30 cellular contexts compared by ENCODE assay signal in genomic region chr19:3150739-3151329, GRCh38. TPM values are rescaled to one million over a fixed set of nuclear protein-coding genes. Genes with fewer than 3 reads are reported as not detected.
A peak's percentile ranks its signal among the peaks of the same experiment; 100 is the strongest.
DNase-seq lines count a peak whose midpoint lies in the region; ATAC-seq, FAIRE-seq and TF ChIP-seq lines count a peak whose summit lies in the region.
"Had no signal": no experiment of that assay in that cellular context is flagged by ENCODE, and none has a peak within 500 bp of the region (broad histone marks: within the 10 kb centered on the region; RNA-seq: fewer than 3 reads in every experiment).

No MANE protein-coding gene starts in this region.

- H3K27me3 ChIP-seq in GM06990 (replicated peaks; ENCODE audit: control insufficient read depth, insufficient read depth, low read length) (no peaks in the 10 kb centered on the region), Loucy (ENCODE audit: insufficient read depth, low read length, poor library complexity, severe bottlenecking) (no peaks in the 10 kb centered on the region), K562 (ENCODE audit: control insufficient read depth in 2 of 2, insufficient read depth in 2 of 2, low read length in 2 of 2) (no peaks in the 10 kb centered on the region; a peak in 1 of 5 replicates), osteoblast (ENCODE audit: insufficient read depth, low read length) (peaks cover 2% of the 10 kb centered on the region)

- H3K27ac ChIP-seq in K562 (ENCODE audit: extremely low read depth, low read depth, low read length) (no peak overlapping the region), osteoblast (ENCODE audit: low read depth, low read length) (no peak overlapping the region)
- H3K27ac ChIP-seq: HL-60, KMS-11 had no signal

- no peak for FAIRE-seq in K562 (lab: Jason Lieb, UNC)
- FAIRE-seq: G401.6, HepG2, RCC 7860 had no signal

- peak overlapping the region; percentile 45 for H3K4me2 ChIP-seq in Loucy (ENCODE audit: low read depth, low read length, poor library complexity, severe bottlenecking)
- H3K4me2 ChIP-seq in K562 (ENCODE audit: insufficient read depth, low read length), result no peak overlapping the region
- H3K4me2 ChIP-seq in osteoblast (ENCODE audit: insufficient read depth, low read length), result no peak overlapping the region
- H3K4me2 ChIP-seq: KMS-11 had no signal

- H2AFZ ChIP-seq in Loucy (ENCODE audit: low read length) (no peak overlapping the region), K562 (ENCODE audit: low read depth, low read length) (peak overlapping the region; percentile 11), osteoblast (ENCODE audit: low read length) (no peak overlapping the region)

- intact Hi-C loops in K562 (cut with micrococcal nuclease), result no loop called here

- H3F3A ChIP-seq in Loucy (ENCODE audit: low read depth), result no peaks in the 10 kb centered on the region

- CTCF ChIA-PET in K562 (lab: Yijun Ruan, JAX; ENCODE audit: low intra/inter-chr PET ratio), result no interaction called here

- DNase-seq in GM06990 (ENCODE audit: extremely low read depth, insufficient read length) (no peak), K562 (ENCODE audit: extremely low read depth in 1 of 4, low spot score in 3 of 4) (no peak), osteoblast (ENCODE audit: insufficient read length, low spot score, missing footprints) (peak; percentile 75), NCI-H226 (no peak)
- DNase-seq: Caco-2; CD4-positive, alpha-beta memory T cell; DMS 273 treated with DMSO at 0.1 percent for 48 hours; HCEC 1CT; MV-4-11; NCI-H1105 treated with DMSO at 0.1 percent for 48 hours; NCI-H1694; NCI-H2081; NCI-H2171 treated with DMSO at 0.1 percent for 48 hours; NCI-H446; NCI-H526; OCI-M1 had no signal

- no peak for TF ChIP-seq POLR2A in K562 (conservative IDR thresholded peaks at IDR 0.05)

- TF ChIP-seq RAD21 in K562 (CRISPR knock-in tag; conservative IDR thresholded peaks at IDR 0.05 in 1 of 2, IDR thresholded peaks at IDR 0.05 in 1 of 2), result no peak

- H3K9me3 ChIP-seq in Loucy (ENCODE audit: insufficient read depth, low read depth, low read length) (no peaks in the 10 kb centered on the region), K562 (replicated peaks; ENCODE audit: control insufficient read depth, insufficient read depth, low read depth, low read length) (no peaks in the 10 kb centered on the region), osteoblast (ENCODE audit: low read depth, low read length) (no peaks in the 10 kb centered on the region)
- H3K9me3 ChIP-seq: Caco-2 had no signal

- H3K9me1 ChIP-seq in K562 (ENCODE audit: control insufficient read depth, insufficient read depth, low read length), result no peaks in the 10 kb centered on the region

- H3K4me1 ChIP-seq in Loucy (ENCODE audit: insufficient read depth, low read length, poor library complexity, severe bottlenecking), result peaks cover 53% of the 10 kb centered on the region
- H3K4me1 ChIP-seq in K562 (replicated peaks in 1 of 2; ENCODE audit: control insufficient read depth in 2 of 2, insufficient read depth in 2 of 2, low read length in 2 of 2), result peaks cover 6 to 37% of the 10 kb centered on the region in 2 experiments
- peaks cover 10% of the 10 kb centered on the region for H3K4me1 ChIP-seq in osteoblast (ENCODE audit: insufficient read depth, low read length)
- H3K4me1 ChIP-seq: Caco-2 had no signal

- no TSS peak for BruUV-seq in K562 (replicated peaks; lab: Mats Ljungman, UMichigan)

- peaks cover 96% of the 10 kb centered on the region for H3K79me2 ChIP-seq in Loucy (ENCODE audit: insufficient read depth, low read length)
- H3K79me2 ChIP-seq in K562 (ENCODE audit: control insufficient read depth, insufficient read depth, low read length), result peaks cover 4% of the 10 kb centered on the region; the same call in 1 of the 3 replicates
- no peaks in the 10 kb centered on the region for H3K79me2 ChIP-seq in osteoblast (ENCODE audit: insufficient read depth, low read length)

- H3K9ac ChIP-seq in Loucy (ENCODE audit: low read depth, low read length, poor library complexity, severe bottlenecking) (peak overlapping the region; percentile 13), K562 (ENCODE audit: insufficient read depth in 1 of 2, low read depth in 2 of 2, low read length in 2 of 2) (peak overlapping the region in 1 of 2 experiments; percentile 73; a peak in 1 of 4 replicates)
- H3K9ac ChIP-seq: KMS-11 had no signal

- POLR2A ChIA-PET in K562 (lab: Yijun Ruan, JAX), result interaction anchor here (0.7 kb wide), 1 partner anchor 675 kb away, joined by 4 read pairs; no protein-coding TSS in a partner anchor

- no peaks in the 10 kb centered on the region for H3K9me2 ChIP-seq in Loucy (replicated peaks; ENCODE audit: low read depth, low read length)

- no peak for TF ChIP-seq EP300 in K562 (IDR thresholded peaks at IDR 0.05; ENCODE audit: low read length)

- H3K36me3 ChIP-seq in GM06990 (ENCODE audit: control insufficient read depth, insufficient read depth, low read length), result no peaks in the 10 kb centered on the region; the same call in none of the 2 replicates
- H3K36me3 ChIP-seq in Loucy (ENCODE audit: insufficient read depth, low read length), result peaks cover 86% of the 10 kb centered on the region
- H3K36me3 ChIP-seq in K562 (ENCODE audit: control insufficient read depth, insufficient read depth, low read length), result no peaks in the 10 kb centered on the region
- H3K36me3 ChIP-seq in osteoblast (ENCODE audit: insufficient read depth, low read length), result no peaks in the 10 kb centered on the region

- 65% methylated on average over 5 of the region's 5 CpGs for WGBS in K562 (ENCODE audit: insufficient coverage, low coverage, missing lambda C conversion rate)

- TF ChIP-seq CTCF in GM06990 (IDR thresholded peaks at IDR 0.05; ENCODE audit: insufficient read depth, low read length, poor library complexity, severe bottlenecking), result no peak
- TF ChIP-seq CTCF in Loucy (conservative IDR thresholded peaks at IDR 0.05; ENCODE audit: low read length), result no peak
- no peak for TF ChIP-seq CTCF in K562 (IDR thresholded peaks at IDR 0.05 in 2 of 3, conservative IDR thresholded peaks at IDR 0.05 in 1 of 3; ENCODE audit: insufficient read depth in 2 of 3, low read depth in 1 of 3, low read length in 3 of 3)
- no peak for TF ChIP-seq CTCF in osteoblast (IDR thresholded peaks at IDR 0.05; ENCODE audit: extremely low read depth, low read depth, low read length)

- in situ Hi-C loops in K562 (cut with MboI), result no loop called here

- peak overlapping the region; percentile 42 for H3K4me3 ChIP-seq in GM06990 (replicated peaks; ENCODE audit: low read depth, low read length)
- no peak overlapping the region for H3K4me3 ChIP-seq in Loucy (ENCODE audit: low read length, poor library complexity, severe bottlenecking)
- H3K4me3 ChIP-seq in K562, result no peak overlapping the region
- H3K4me3 ChIP-seq in osteoblast (ENCODE audit: insufficient read depth, low read length), result no peak overlapping the region

- ATAC-seq in K562 (no peak), HG03378 (IDR thresholded peaks at IDR 0.05; ENCODE audit: unreplicated experiment) (no peak), HG03159 (IDR thresholded peaks at IDR 0.05; ENCODE audit: unreplicated experiment) (no peak)
- ATAC-seq: HepG2, Right ventricle myocardium inferior had no signal

- H4K20me1 ChIP-seq in Loucy (ENCODE audit: insufficient read depth, low read length, poor library complexity, severe bottlenecking), result peaks cover 78% of the 10 kb centered on the region
- H4K20me1 ChIP-seq in K562 (replicated peaks; ENCODE audit: control insufficient read depth, insufficient read depth, low read length), result no peaks in the 10 kb centered on the region
- H4K20me1 ChIP-seq in osteoblast (ENCODE audit: insufficient read depth, low read length), result no peaks in the 10 kb centered on the region

RNA-seq across cellular contexts. Expression of gene GNA15, which starts 15.0 kb away (rescaled TPM):
- 0.35 TPM in 1 of 2 replicates, not detected in the other for total RNA-seq in K562 (2011; cell fraction: chromatin; rRNA removed; ENCODE audit: low replicate concordance)
- total RNA-seq in K562 (2011; cell fraction: nucleolus; rRNA removed), result 0.13 and 0.17 TPM in 2 replicates
- total RNA-seq in K562 (2011; cell fraction: nucleoplasm; rRNA removed), result not detected in 2 replicates
- total RNA-seq in K562 (2014; rRNA removed) (0.09 TPM in 1 of 2 replicates, not detected in the other), K562 (2014; rRNA removed; fragmentation: Illumina TruSeq; extraction: Trizol) (0.07 and 0.13 TPM in 2 replicates), K562 (2015; rRNA removed; fragmentation: Illumina TruSeq; extraction: Trizol) (0.19 and 0.22 TPM in 2 replicates), K562 (2021) (0.13 and 0.24 TPM in 2 replicates), osteoblast (0.36 TPM in 1 of 2 replicates, not detected in the other)
- polyA plus RNA-seq in K562 (2011; rRNA removed) (0.19 and 0.22 TPM in 2 replicates), K562 (2014; fragmentation: Illumina TruSeq; extraction: Trizol) (0.10 and 0.22 TPM in 2 replicates), K562 (2014; fragmentation: Nextera tagmentation; extraction: Ambion mirVana) (under 1 TPM in 1 of 2 experiments, not detected in 1; 0.03 TPM), K562 (2014; rRNA removed) (0.11 and 0.35 TPM in 2 replicates)
- 0.18 and 0.25 TPM in 2 replicates for polyA plus RNA-seq in K562 (2011; cell fraction: cytosol; rRNA removed)
- polyA plus RNA-seq in K562 (2011; cell fraction: nucleus; rRNA removed), result 0.29 and 0.40 TPM in 2 replicates
- 0.65 and 0.76 TPM in 2 replicates for polyA plus RNA-seq in K562 (2012)
- polyA minus RNA-seq in K562 (2011; rRNA and poly(A)+ RNA removed), result 0.27 TPM in 1 of 2 replicates, not detected in the other
- polyA minus RNA-seq in K562 (2011; cell fraction: cytosol; rRNA and poly(A)+ RNA removed), result not detected in 2 replicates
- 0.13 TPM in 1 of 2 replicates, not detected in the other for polyA minus RNA-seq in K562 (2011; cell fraction: nucleus; rRNA and poly(A)+ RNA removed)
- total RNA-seq: Caco-2, HepG2, M059J, SK-MEL-5 had no signal
- polyA plus RNA-seq: HepG2 had no signal

RNA-seq across cellular contexts. Expression of gene S1PR4, which starts 27.7 kb away (rescaled TPM):
- total RNA-seq in K562 (2011; cell fraction: chromatin; rRNA removed; ENCODE audit: low replicate concordance), result not detected in 2 replicates
- not detected in 2 replicates for total RNA-seq in K562 (2011; cell fraction: nucleolus; rRNA removed)
- total RNA-seq in K562 (2011; cell fraction: nucleoplasm; rRNA removed), result not detected in 2 replicates
- total RNA-seq in K562 (2014; rRNA removed) (not detected in 2 replicates), K562 (2014; rRNA removed; fragmentation: Illumina TruSeq; extraction: Trizol) (not detected in 2 replicates), K562 (2015; rRNA removed; fragmentation: Illumina TruSeq; extraction: Trizol) (not detected in 2 replicates), K562 (2021) (0.18 and 0.27 TPM in 2 replicates), osteoblast (not detected in 2 replicates)
- polyA plus RNA-seq in K562 (2011; rRNA removed) (not detected in 2 replicates), K562 (2014; fragmentation: Illumina TruSeq; extraction: Trizol) (not detected in 2 replicates), K562 (2014; fragmentation: Nextera tagmentation; extraction: Ambion mirVana) (not detected), K562 (2014; rRNA removed) (0.07 TPM in 1 of 2 replicates, not detected in the other)
- 0.04 TPM in 1 of 2 replicates, not detected in the other for polyA plus RNA-seq in K562 (2011; cell fraction: cytosol; rRNA removed)
- 0.08 and 0.53 TPM in 2 replicates for polyA plus RNA-seq in K562 (2011; cell fraction: nucleus; rRNA removed)
- not detected in 2 replicates for polyA plus RNA-seq in K562 (2012)
- not detected in 2 replicates for polyA minus RNA-seq in K562 (2011; rRNA and poly(A)+ RNA removed)
- not detected in 2 replicates for polyA minus RNA-seq in K562 (2011; cell fraction: cytosol; rRNA and poly(A)+ RNA removed)
- 0.13 TPM in 1 of 2 replicates, not detected in the other for polyA minus RNA-seq in K562 (2011; cell fraction: nucleus; rRNA and poly(A)+ RNA removed)
- total RNA-seq: A673, Caco-2, HT-29, M059J, SK-MEL-5 had no signal
- polyA plus RNA-seq: BJ had no signal

RNA-seq across cellular contexts. Expression of gene NCLN, which starts 34.9 kb away (rescaled TPM):
- 48.8 and 166 TPM in 2 replicates for total RNA-seq in K562 (2011; cell fraction: chromatin; rRNA removed; ENCODE audit: low replicate concordance)
- 171 and 189 TPM in 2 replicates for total RNA-seq in K562 (2011; cell fraction: nucleolus; rRNA removed)
- 87.3 and 91.6 TPM in 2 replicates for total RNA-seq in K562 (2011; cell fraction: nucleoplasm; rRNA removed)
- total RNA-seq in K562 (2014; rRNA removed), result 49.3 and 79.1 TPM in 2 replicates
- 11.6 and 20.2 TPM in 2 replicates for total RNA-seq in K562 (2014; rRNA removed; fragmentation: Illumina TruSeq; extraction: Trizol)
- total RNA-seq in K562 (2015; rRNA removed; fragmentation: Illumina TruSeq; extraction: Trizol), result 39.7 and 47.4 TPM in 2 replicates
- 120 and 126 TPM in 2 replicates for total RNA-seq in K562 (2021)
- 39.6 and 55.9 TPM in 2 replicates for polyA plus RNA-seq in K562 (2011; rRNA removed)
- polyA plus RNA-seq in K562 (2011; cell fraction: cytosol; rRNA removed), result 53.3 and 119 TPM in 2 replicates
- 113 and 190 TPM in 2 replicates for polyA plus RNA-seq in K562 (2011; cell fraction: nucleus; rRNA removed)
- polyA plus RNA-seq in K562 (2012), result 69.1 and 86.6 TPM in 2 replicates
- 25.6 and 56.1 TPM in 2 replicates for polyA plus RNA-seq in K562 (2014; fragmentation: Illumina TruSeq; extraction: Trizol)
- 1 to 10 TPM; 3.8 to 5.9 TPM for polyA plus RNA-seq in K562 (2014; fragmentation: Nextera tagmentation; extraction: Ambion mirVana)
- polyA plus RNA-seq in K562 (2014; rRNA removed), result 58.0 and 62.8 TPM in 2 replicates
- polyA minus RNA-seq in K562 (2011; rRNA and poly(A)+ RNA removed), result 11.0 and 30.4 TPM in 2 replicates
- 50.3 and 58.3 TPM in 2 replicates for polyA minus RNA-seq in K562 (2011; cell fraction: cytosol; rRNA and poly(A)+ RNA removed)
- polyA minus RNA-seq in K562 (2011; cell fraction: nucleus; rRNA and poly(A)+ RNA removed), result 23.9 and 31.8 TPM in 2 replicates
- total RNA-seq in osteoblast, result 37.7 and 39.4 TPM in 2 replicates

RNA-seq across cellular contexts. Expression of gene GNA11, which starts 56.7 kb away (rescaled TPM):
- total RNA-seq in K562 (2011; cell fraction: chromatin; rRNA removed; ENCODE audit: low replicate concordance), result 18.8 and 42.3 TPM in 2 replicates
- 20.7 and 22.8 TPM in 2 replicates for total RNA-seq in K562 (2011; cell fraction: nucleolus; rRNA removed)
- 12.6 and 17.6 TPM in 2 replicates for total RNA-seq in K562 (2011; cell fraction: nucleoplasm; rRNA removed)
- 14.5 and 19.3 TPM in 2 replicates for total RNA-seq in K562 (2014; rRNA removed)
- total RNA-seq in K562 (2014; rRNA removed; fragmentation: Illumina TruSeq; extraction: Trizol), result 7.0 and 12.7 TPM in 2 replicates
- 13.4 and 16.5 TPM in 2 replicates for total RNA-seq in K562 (2015; rRNA removed; fragmentation: Illumina TruSeq; extraction: Trizol)
- 24.3 and 24.8 TPM in 2 replicates for total RNA-seq in K562 (2021)
- polyA plus RNA-seq in K562 (2011; rRNA removed), result 3.6 and 9.7 TPM in 2 replicates
- 11.1 and 14.7 TPM in 2 replicates for polyA plus RNA-seq in K562 (2011; cell fraction: cytosol; rRNA removed)
- 18.1 and 22.6 TPM in 2 replicates for polyA plus RNA-seq in K562 (2011; cell fraction: nucleus; rRNA removed)
- 22.6 and 23.5 TPM in 2 replicates for polyA plus RNA-seq in K562 (2012)
- 23.5 and 24.5 TPM in 2 replicates for polyA plus RNA-seq in K562 (2014; fragmentation: Illumina TruSeq; extraction: Trizol)
- under 1 TPM; 0.18 to 0.21 TPM for polyA plus RNA-seq in K562 (2014; fragmentation: Nextera tagmentation; extraction: Ambion mirVana)
- 16.6 and 18.2 TPM in 2 replicates for polyA plus RNA-seq in K562 (2014; rRNA removed)
- polyA minus RNA-seq in K562 (2011; rRNA and poly(A)+ RNA removed), result 1.6 and 10.8 TPM in 2 replicates
- polyA minus RNA-seq in K562 (2011; cell fraction: cytosol; rRNA and poly(A)+ RNA removed), result 10.8 and 11.5 TPM in 2 replicates
- 4.6 and 5.7 TPM in 2 replicates for polyA minus RNA-seq in K562 (2011; cell fraction: nucleus; rRNA and poly(A)+ RNA removed)
- 73.7 and 74.2 TPM in 2 replicates for total RNA-seq in osteoblast
